Comparison of ENCODE assay signal across 9 cellular contexts in the genomic region with DNA sequence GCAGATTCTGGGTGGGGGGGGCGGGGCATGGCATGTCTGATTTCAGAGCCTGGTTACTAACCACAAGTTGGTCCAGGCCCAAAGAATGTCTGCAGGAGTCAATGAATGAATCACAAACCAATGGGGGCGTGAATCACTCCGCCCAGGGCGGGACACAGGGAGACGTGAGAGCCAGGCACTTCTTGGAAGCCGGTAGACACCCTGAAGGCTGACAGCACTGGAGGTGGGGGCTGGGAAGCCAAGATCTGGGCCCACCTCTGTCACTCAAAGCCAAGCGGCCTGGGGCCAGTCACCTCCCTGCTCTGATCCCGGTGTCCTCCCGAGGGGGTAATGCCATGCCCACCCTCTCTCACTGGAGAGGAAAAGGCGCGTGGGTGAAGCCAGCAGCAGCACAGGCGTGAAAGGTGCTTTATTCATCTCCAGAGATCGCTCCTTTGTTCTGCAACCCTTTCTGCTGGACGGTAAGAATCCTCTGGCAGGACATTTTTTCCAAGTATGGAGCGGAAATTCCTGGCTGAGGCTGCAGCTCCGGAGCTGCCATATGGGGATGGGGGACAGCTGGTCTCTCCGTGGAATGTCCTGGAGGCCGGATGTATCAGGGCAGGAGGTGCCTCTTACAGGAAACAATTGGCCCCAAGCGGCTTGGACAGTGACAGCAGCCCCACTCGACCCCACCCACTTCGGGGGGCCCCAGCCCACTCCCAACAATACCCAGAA.
DNase-seq lines count a peak whose midpoint lies in the region; ATAC-seq and TF ChIP-seq lines count a peak whose summit lies in the region.
"Had no signal": no experiment of that assay in that cellular context is flagged by ENCODE, and none has a peak within 500 bp of the region (broad histone marks: within the 10 kb centered on the region; RNA-seq: fewer than 3 reads in every experiment).

No MANE protein-coding gene starts in this region.

- CTCF ChIA-PET in SK-N-SH (lab: Yijun Ruan, JAX) = interaction anchor here (1.0 to 5.6 kb wide), 4 partner anchors 9 to 191 kb away, joined by 3 to 60 read pairs (median 6); a partner anchor contains a TSS

- peaks cover 31% of the 10 kb centered on the region for H3K4me1 Mint-ChIP-seq in GM23338

- peaks cover 3% of the 10 kb centered on the region; the same call in 1 of the 2 replicates for H3K9me2 ChIP-seq in GM23338 (ENCODE audit: insufficient read depth)
- no peaks in the 10 kb centered on the region for H3K9me2 ChIP-seq in SK-N-SH

- no peak for TF ChIP-seq CTCF in GM23338 (conservative IDR thresholded peaks at IDR 0.05; ENCODE audit: low read depth in 2 of 2)
- TF ChIP-seq CTCF in SK-N-SH (IDR thresholded peaks at IDR 0.05) = no peak
- no peak for TF ChIP-seq CTCF in GM10266 (IDR thresholded peaks at IDR 0.05; ENCODE audit: control insufficient read depth, insufficient read depth, low read depth, missing control alignments)

- H3K79me2 ChIP-seq in GM23338 (replicated peaks; ENCODE audit: insufficient read depth) (no peaks in the 10 kb centered on the region), SK-N-SH (ENCODE audit: insufficient read depth) (peaks cover 5% of the 10 kb centered on the region; the same call in 1 of the 2 replicates)

- DNase-seq in GM23338 (ENCODE audit: low spot score) (peak; percentile 77), SK-N-SH (no peak), fibroblast of the conjunctiva (ENCODE audit: low read depth) (peak; percentile 86), NCI-H774 (lab: John Stamatoyannopoulos, UW) (no peak), GM10266 (ENCODE audit: extremely low spot score) (no peak), NCI-H2107 (lab: John Stamatoyannopoulos, UW) (no peak)

- H3K27ac ChIP-seq in GM23338 (ENCODE audit: low read depth) (peak overlapping the region; percentile 82), SK-N-SH (ENCODE audit: low read depth in 2 of 2, low read length in 1 of 2) (peak overlapping the region; percentile 36 to 66; a peak in 3 of 4 replicates), rectal smooth muscle tissue (ENCODE audit: low read depth, low read length) (peak overlapping the region; percentile 71)

- no peaks in the 10 kb centered on the region for H3K9me3 ChIP-seq in SK-N-SH

- peak in 1 of 2 experiments; percentile 44; a peak in 1 of 4 replicates for TF ChIP-seq EP300 in SK-N-SH (IDR thresholded peaks at IDR 0.05; ENCODE audit: borderline replicate concordance in 1 of 2, low read depth in 1 of 2, low read length in 1 of 2)

- H3K4me3 Mint-ChIP-seq in GM23338 = peak overlapping the region; percentile 29; the same call in 1 of the 3 replicates

- TF ChIP-seq RAD21 in SK-N-SH (IDR thresholded peaks at IDR 0.05; ENCODE audit: low read length) = no peak

- H3K4me3 ChIP-seq in GM23338 = 0 out of 2 replicates have a peak overlapping the region, but pooled peaks have one; percentile 22
- peak overlapping the region in 1 of 2 experiments; percentile 2; a peak in 1 of 4 replicates for H3K4me3 ChIP-seq in SK-N-SH (ENCODE audit: low read depth in 2 of 2, low read length in 1 of 2)
- H3K4me3 ChIP-seq in rectal smooth muscle tissue (ENCODE audit: low read length) = peak overlapping the region; percentile 41

- H2AFZ ChIP-seq in GM23338 = no peak overlapping the region
- H2AFZ ChIP-seq in SK-N-SH (ENCODE audit: low read depth) = no peak overlapping the region

- H3K4me1 ChIP-seq in GM23338 (ENCODE audit: insufficient read depth) = peaks cover 29% of the 10 kb centered on the region
- peaks cover 14 to 19% of the 10 kb centered on the region in 2 experiments; a peak in 3 of 4 replicates for H3K4me1 ChIP-seq in SK-N-SH (ENCODE audit: control insufficient read depth in 1 of 2, insufficient read depth in 2 of 2, low read depth in 1 of 2, low read length in 1 of 2)
- H3K4me1 ChIP-seq in rectal smooth muscle tissue (ENCODE audit: control insufficient read depth, insufficient read depth, low read length) = peaks cover 16% of the 10 kb centered on the region

- peak overlapping the region; percentile 90 for H3K27ac Mint-ChIP-seq in GM23338

- H3K36me3 ChIP-seq in GM23338 (ENCODE audit: insufficient read depth) (no peaks in the 10 kb centered on the region), SK-N-SH (replicated peaks in 1 of 2; ENCODE audit: control insufficient read depth in 1 of 2, insufficient read depth in 2 of 2, low read length in 1 of 2) (no peaks in the 10 kb centered on the region), rectal smooth muscle tissue (ENCODE audit: control insufficient read depth, insufficient read depth, low read length) (peaks cover 6% of the 10 kb centered on the region)

- POLR2A ChIA-PET in SK-N-SH (lab: Yijun Ruan, JAX) = no interaction called here

- no peaks in the 10 kb centered on the region for H3K9me3 Mint-ChIP-seq in GM23338

- peak overlapping the region; percentile 15; the same call in 1 of the 2 replicates for H3K9ac ChIP-seq in SK-N-SH
- H3K9ac ChIP-seq in rectal smooth muscle tissue (ENCODE audit: low read length) = no peak overlapping the region

- ATAC-seq in GM23338 (peak; percentile 40), GM21619 (IDR thresholded peaks at IDR 0.05; ENCODE audit: unreplicated experiment) (no peak)

- H3K27me3 ChIP-seq in GM23338 (ENCODE audit: insufficient read depth) (no peaks in the 10 kb centered on the region), SK-N-SH (ENCODE audit: insufficient read depth) (no peaks in the 10 kb centered on the region), rectal smooth muscle tissue (ENCODE audit: control insufficient read depth, insufficient read depth, low read length) (no peaks in the 10 kb centered on the region)

- 34% methylated on average over 17 of the region's 21 CpGs for WGBS in SK-N-SH (ENCODE audit: low lambda C conversion rate)

- peaks cover 6% of the 10 kb centered on the region for H3K27me3 Mint-ChIP-seq in GM23338 (ENCODE audit: insufficient read depth, low read depth, poor library complexity)
- H3K27me3 Mint-ChIP-seq: IgD-negative memory B cell had no signal

- H4K20me1 ChIP-seq in GM23338 (replicated peaks; ENCODE audit: insufficient read depth) (no peaks in the 10 kb centered on the region), SK-N-SH (ENCODE audit: insufficient read depth) (no peaks in the 10 kb centered on the region)

- peaks cover 3% of the 10 kb centered on the region; the same call in 2 of the 3 replicates for H3K36me3 Mint-ChIP-seq in GM23338 (ENCODE audit: low read depth)
- H3K36me3 Mint-ChIP-seq: IgD-negative memory B cell had no signal

- peak overlapping the region; percentile 74 for H3K4me2 ChIP-seq in GM23338
- H3K4me2 ChIP-seq in SK-N-SH = peak overlapping the region; percentile 59

- H3F3A ChIP-seq in GM23338 (replicated peaks; ENCODE audit: low read depth) (peaks cover 20% of the 10 kb centered on the region), SK-N-SH (replicated peaks; ENCODE audit: insufficient read depth) (no peaks in the 10 kb centered on the region)

TF ChIP-seq in SK-N-SH, 30 proteins besides CTCF, POLR2A, EP300 and RAD21:
- TF ChIP-seq FOSL2 (IDR thresholded peaks at IDR 0.05; ENCODE audit: borderline replicate concordance, low read depth) = peak; percentile 93
- TF ChIP-seq, protein P1, sequence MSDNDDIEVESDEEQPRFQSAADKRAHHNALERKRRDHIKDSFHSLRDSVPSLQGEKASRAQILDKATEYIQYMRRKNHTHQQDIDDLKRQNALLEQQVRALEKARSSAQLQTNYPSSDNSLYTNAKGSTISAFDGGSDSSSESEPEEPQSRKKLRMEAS (IDR thresholded peaks at IDR 0.05; ENCODE audit: low read depth) = peak; percentile 64; the same call in 1 of the 2 replicates
- TF ChIP-seq TEAD4 (IDR thresholded peaks at IDR 0.05; ENCODE audit: borderline replicate concordance, insufficient read depth) = peak; percentile 67; the same call in 1 of the 2 replicates
- no peak for TF ChIP-seq GATA2 (CRISPR knock-in tag; IDR thresholded peaks at IDR 0.05)
- TF ChIP-seq YY1 (IDR thresholded peaks at IDR 0.05; ENCODE audit: low read depth) = no peak
- peak; percentile 55; the same call in 1 of the 2 replicates for TF ChIP-seq SIN3A (IDR thresholded peaks at IDR 0.05; ENCODE audit: borderline replicate concordance, low read depth, low read length)
- TF ChIP-seq, protein P2, sequence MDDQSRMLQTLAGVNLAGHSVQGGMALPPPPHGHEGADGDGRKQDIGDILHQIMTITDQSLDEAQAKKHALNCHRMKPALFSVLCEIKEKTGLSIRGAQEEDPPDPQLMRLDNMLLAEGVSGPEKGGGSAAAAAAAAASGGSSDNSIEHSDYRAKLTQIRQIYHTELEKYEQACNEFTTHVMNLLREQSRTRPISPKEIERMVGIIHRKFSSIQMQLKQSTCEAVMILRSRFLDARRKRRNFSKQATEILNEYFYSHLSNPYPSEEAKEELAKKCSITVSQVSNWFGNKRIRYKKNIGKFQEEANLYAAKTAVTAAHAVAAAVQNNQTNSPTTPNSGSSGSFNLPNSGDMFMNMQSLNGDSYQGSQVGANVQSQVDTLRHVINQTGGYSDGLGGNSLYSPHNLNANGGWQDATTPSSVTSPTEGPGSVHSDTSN (IDR thresholded peaks at IDR 0.05) = peak; percentile 64
- peak; percentile 77 for TF ChIP-seq NFIC (IDR thresholded peaks at IDR 0.05; ENCODE audit: borderline replicate concordance)
- no peak for TF ChIP-seq RXRA (IDR thresholded peaks at IDR 0.05; ENCODE audit: borderline replicate concordance, low read depth)
- peak; percentile 17 for TF ChIP-seq POLR2AphosphoS5 (IDR thresholded peaks at IDR 0.05; ENCODE audit: low read depth, low read length)

Comparison
In these comparisons a context has a peak if more than half of its experiments do, and no peak if none do; other contexts are left out.
1. DNase-seq: peak in GM23338 (single experiment) and fibroblast of the conjunctiva (single experiment); none in SK-N-SH (single experiment), NCI-H774 (single experiment), GM10266 (single experiment) and NCI-H2107 (single experiment).
2. Peak in every context shown above with its lines, with median percentiles within 50 percentile points of each other: H3K27ac ChIP-seq.